ENCODE assay signal across 3 cellular contexts in genomic region chr4:31601793-31602192, GRCh38.
"Had no signal": no experiment of that assay in that cellular context is flagged by ENCODE, and none has a peak within 500 bp of the region (broad histone marks: within the 10 kb centered on the region; RNA-seq: fewer than 3 reads in every experiment).

No MANE protein-coding gene starts in this region.

- H3K4me3 ChIP-seq: GM12878 had no signal

- DNase-seq: GDM1, GF-D8 had no signal

- ATAC-seq: GM12878 had no signal
